ENCODE assay signal across 10 cellular contexts in genomic region chr15:98718426-98719168, GRCh38.
DNase-seq lines count a peak whose midpoint lies in the region; ATAC-seq, FAIRE-seq and TF ChIP-seq lines count a peak whose summit lies in the region.
"Had no signal": no experiment of that assay in that cellular context is flagged by ENCODE, and none has a peak within 500 bp of the region (broad histone marks: within the 10 kb centered on the region; RNA-seq: fewer than 3 reads in every experiment).

No MANE protein-coding gene starts in this region.

- H2BK120ac ChIP-seq in H9 (ENCODE audit: low read depth, low read length, poor library complexity, severe bottlenecking) = no peak overlapping the region

- no peak overlapping the region for H2AFZ ChIP-seq in H9 (ENCODE audit: low read length)

- H3T11ph ChIP-seq in H9 (ENCODE audit: low read length) = no peak overlapping the region

- H2AK5ac ChIP-seq in H9 (ENCODE audit: insufficient read length, low read length) = no peak overlapping the region

- H2BK15ac ChIP-seq in H9 (ENCODE audit: low read depth, low read length) = no peak overlapping the region

- H3K4me1 ChIP-seq in H9 (ENCODE audit: insufficient read depth, low read length) (peaks cover 49% of the 10 kb centered on the region), iPS-20b (ENCODE audit: insufficient read depth, low read length) (peaks cover 63% of the 10 kb centered on the region), kidney (ENCODE audit: control insufficient read depth in 1 of 2, insufficient read depth in 1 of 2, low read depth in 1 of 2, low read length in 2 of 2) (peaks cover 13 to 19% of the 10 kb centered on the region in 2 donors)

- intact Hi-C loops in kidney (cut with DNase I) = no loop called here

- H3K27me3 Mint-ChIP-seq in H9 (ENCODE audit: low read depth) = no peaks in the 10 kb centered on the region

- no peaks in the 10 kb centered on the region for H3K9me3 Mint-ChIP-seq in H9
- H3K9me3 Mint-ChIP-seq in stimulated activated effector memory CD8-positive, alpha-beta T cell treated with anti-CD3 and anti-CD28 coated beads, Interleukin-12 subunit alpha, Interleukin-12 subunit beta, amount 100 ng/mL, for 72 hours = no peaks in the 10 kb centered on the region

- H3K36me3 Mint-ChIP-seq in H9 (ENCODE audit: insufficient read depth in 1 of 3, low read depth in 3 of 3) = peaks cover 2 to 5% (median 3%) of the 10 kb centered on the region in 3 experiments; a peak in 4 of 7 replicates
- no peaks in the 10 kb centered on the region for H3K36me3 Mint-ChIP-seq in stimulated activated effector memory CD8-positive, alpha-beta T cell treated with anti-CD3 and anti-CD28 coated beads, Interleukin-12 subunit alpha, Interleukin-12 subunit beta, amount 100 ng/mL, for 72 hours

- 0 out of 2 replicates have a peak overlapping the region, but pooled peaks have one; percentile 32 for H3K14ac ChIP-seq in H9 (ENCODE audit: insufficient read depth, low read length)

- H3K4ac ChIP-seq in H9 (ENCODE audit: low read depth, low read length) = no peak overlapping the region

- peak overlapping the region; percentile 14; the same call in 1 of the 2 replicates for H3K4me3 ChIP-seq in iPS-20b (ENCODE audit: low read length)
- H3K4me3 ChIP-seq in kidney (ENCODE audit: low read length in 2 of 2) = no peak overlapping the region

- H3K79me2 ChIP-seq in H9 (ENCODE audit: insufficient read depth, low read length) = peaks cover 91% of the 10 kb centered on the region; the same call in 1 of the 2 replicates

- peaks cover 89 to 92% of the 10 kb centered on the region in 2 experiments for H3K4me1 Mint-ChIP-seq in H9
- peaks cover 57% of the 10 kb centered on the region for H3K4me1 Mint-ChIP-seq in stimulated activated effector memory CD8-positive, alpha-beta T cell treated with anti-CD3 and anti-CD28 coated beads, Interleukin-12 subunit alpha, Interleukin-12 subunit beta, amount 100 ng/mL, for 72 hours

- H4K8ac ChIP-seq in H9 (replicated peaks; ENCODE audit: insufficient read length, low read depth, low read length) = no peak overlapping the region

- no peak overlapping the region for H3K56ac ChIP-seq in H9 (ENCODE audit: insufficient read length, low read depth, low read length)

- no peak overlapping the region for H2BK5ac ChIP-seq in H9 (ENCODE audit: insufficient read length, low read length)

- no peak overlapping the region for H3K18ac ChIP-seq in H9 (ENCODE audit: insufficient read length, low read depth, low read length)

- H3K9me3 ChIP-seq in H9 (ENCODE audit: control insufficient read depth, low read depth, low read length) = no peaks in the 10 kb centered on the region
- H3K9me3 ChIP-seq in iPS-20b (ENCODE audit: insufficient read depth, low read depth, low read length) = no peaks in the 10 kb centered on the region
- H3K9me3 ChIP-seq in kidney (ENCODE audit: control insufficient read depth in 1 of 2, low read length in 2 of 2) = no peaks in the 10 kb centered on the region

- H3K4me3 Mint-ChIP-seq in H9 = peak overlapping the region in 1 of 2 experiments; percentile 53; a peak in 3 of 5 replicates
- no peak overlapping the region for H3K4me3 Mint-ChIP-seq in stimulated activated effector memory CD8-positive, alpha-beta T cell treated with anti-CD3 and anti-CD28 coated beads, Interleukin-12 subunit alpha, Interleukin-12 subunit beta, amount 100 ng/mL, for 72 hours

- in situ Hi-C loops in SK-MEL-5 (cut with HindIII; ENCODE audit: low pct_unique_long_range_greater_than_20kb, low sequenced_read_pairs) (no loop called here), GM13977 (cut with MboI; ENCODE audit: low pct_unique_long_range_greater_than_20kb, low sequenced_read_pairs, unreplicated experiment) (no loop called here)

- TF ChIP-seq CTCF in H9 (conservative IDR thresholded peaks at IDR 0.05) = no peak
- no peak for TF ChIP-seq CTCF in GM13977 (IDR thresholded peaks at IDR 0.05; ENCODE audit: extremely low read depth, insufficient read depth, missing control alignments)
- TF ChIP-seq CTCF in kidney (IDR thresholded peaks at IDR 0.05; ENCODE audit: borderline replicate concordance, extremely low read depth, insufficient read depth) = no peak

- H4K91ac ChIP-seq in H9 (ENCODE audit: insufficient read length, low read depth, low read length) = no peak overlapping the region

- no peak overlapping the region for H3K4me2 ChIP-seq in H9 (ENCODE audit: insufficient read depth, insufficient read length, low read length)

- H3K27ac ChIP-seq in H9 (ENCODE audit: insufficient read length, low read depth, low read length) = no peak overlapping the region
- H3K27ac ChIP-seq in iPS-20b (ENCODE audit: low read length) = no peak overlapping the region
- H3K27ac ChIP-seq in kidney (ENCODE audit: low read depth in 2 of 2, low read length in 2 of 2) = peak overlapping the region in 1 of 2 donors; percentile 37
- H3K27ac ChIP-seq: VCaP had no signal

- no peak overlapping the region for H4K5ac ChIP-seq in H9 (ENCODE audit: insufficient read length, low read depth, low read length)

- no peaks in the 10 kb centered on the region for H4K20me1 ChIP-seq in H9 (ENCODE audit: control insufficient read depth, insufficient read depth, insufficient read length)

- H3K9ac ChIP-seq in H9 (ENCODE audit: extremely low read depth, insufficient read length, low read length) = no peak overlapping the region
- no peak overlapping the region for H3K9ac ChIP-seq in iPS-20b (ENCODE audit: low read depth, low read length)
- H3K9ac ChIP-seq in kidney (ENCODE audit: low read length in 2 of 2) = no peak overlapping the region

- H3K23me2 ChIP-seq in H9 (ENCODE audit: insufficient read length, low read depth, low read length, poor library complexity, severe bottlenecking) = no peaks in the 10 kb centered on the region

- no peaks in the 10 kb centered on the region; the same call in 1 of the 2 replicates for H3K36me3 ChIP-seq in iPS-20b (ENCODE audit: insufficient read depth, low read depth, low read length)
- H3K36me3 ChIP-seq in kidney (ENCODE audit: control insufficient read depth in 1 of 2, insufficient read depth in 2 of 2, low read length in 2 of 2) = no peaks in the 10 kb centered on the region

- DNase-seq in H9 (no peak), SK-MEL-5 (ENCODE audit: low read depth, low spot score) (peak; percentile 56), GM13977 (ENCODE audit: low spot score) (no peak), kidney (no peak)
- DNase-seq in stimulated activated effector memory CD8-positive, alpha-beta T cell treated with anti-CD3 and anti-CD28 coated beads, Interleukin-12 subunit alpha, Interleukin-12 subunit beta, amount 100 ng/mL, for 72 hours (ENCODE audit: low spot score in 2 of 2) = no peak
- DNase-seq in activated CD4-positive, CD25-positive, alpha-beta regulatory T cell treated with anti-CD3 and anti-CD28 coated beads, Interleukin-2, amount 50 U/mL, for 72 hours = no peak
- DNase-seq: activated naive CD4-positive, alpha-beta T cell treated with anti-CD3 and anti-CD28 coated beads, Interleukin-2, amount 50 U/mL, for 16 hours; NCI-H146 had no signal

- no peak overlapping the region for H2BK12ac ChIP-seq in H9 (ENCODE audit: insufficient read length, low read depth, low read length)

- no peak overlapping the region for H2BK20ac ChIP-seq in H9 (ENCODE audit: low read depth, low read length, poor library complexity, severe bottlenecking)

- no peaks in the 10 kb centered on the region; the same call in 1 of the 2 replicates for H3K27me3 ChIP-seq in H9 (ENCODE audit: insufficient read depth, low read length)
- H3K27me3 ChIP-seq in iPS-20b (ENCODE audit: insufficient read depth, low read length) = no peaks in the 10 kb centered on the region

- no peak for ATAC-seq in stimulated activated effector memory CD8-positive, alpha-beta T cell treated with anti-CD3 and anti-CD28 coated beads, Interleukin-12 subunit alpha, Interleukin-12 subunit beta, amount 100 ng/mL, for 72 hours

- no peak for FAIRE-seq in kidney (lab: Jason Lieb, UNC)

- no peak overlapping the region for H3K23ac ChIP-seq in H9 (ENCODE audit: insufficient read length, low read depth, low read length)

- H3K79me1 ChIP-seq in H9 (ENCODE audit: insufficient read depth, low read depth, low read length, poor library complexity, severe bottlenecking) = peaks cover 21% of the 10 kb centered on the region

- WGBS in H9 (ENCODE audit: extremely low coverage, insufficient read length, low lambda C conversion rate) = no CpG with 5 or more reads among the region's 10 CpGs

- H3K27ac Mint-ChIP-seq in H9 = peak overlapping the region; percentile 12 to 65 (median 49); a peak in 5 of 7 replicates
- H3K27ac Mint-ChIP-seq in stimulated activated effector memory CD8-positive, alpha-beta T cell treated with anti-CD3 and anti-CD28 coated beads, Interleukin-12 subunit alpha, Interleukin-12 subunit beta, amount 100 ng/mL, for 72 hours = peak overlapping the region; percentile 71
